In genomic region chr20:23235173-23236027, GRCh38 we compare ENCODE assay signal across 9 cellular contexts.
A peak's percentile ranks its signal among the peaks of the same experiment; 100 is the strongest.
DNase-seq lines count a peak whose midpoint lies in the region; ATAC-seq, FAIRE-seq and TF ChIP-seq lines count a peak whose summit lies in the region.
"Had no signal": no experiment of that assay in that cellular context is flagged by ENCODE, and none has a peak within 500 bp of the region (broad histone marks: within the 10 kb centered on the region; RNA-seq: fewer than 3 reads in every experiment).

No MANE protein-coding gene starts in this region.

- H3K4me3 ChIP-seq in HL-60 (replicated peaks; ENCODE audit: insufficient read depth, low read length) (no peak overlapping the region), HepG2 (replicated peaks in 1 of 3; ENCODE audit: insufficient read depth in 1 of 3, low read depth in 2 of 3, low read length in 3 of 3) (no peak overlapping the region), thyroid gland (replicated peaks in 1 of 3) (no peak overlapping the region)

- H3K27me3 Mint-ChIP-seq in chondrocyte (ENCODE audit: low read depth): peaks cover 7% of the 10 kb centered on the region

- H3K4me1 Mint-ChIP-seq in chondrocyte (ENCODE audit: low read depth): peaks cover 6% of the 10 kb centered on the region

- H3K36me3 ChIP-seq in HepG2 (replicated peaks in 1 of 2; ENCODE audit: control insufficient read depth in 1 of 2, insufficient read depth in 2 of 2, low read length in 2 of 2): no peaks in the 10 kb centered on the region
- H3K36me3 ChIP-seq in thyroid gland: no peaks in the 10 kb centered on the region

- H3K27ac ChIP-seq in HL-60 (replicated peaks) (no peak overlapping the region), HepG2 (ENCODE audit: extremely low read length, insufficient read depth, low read length) (no peak overlapping the region), thyroid gland (no peak overlapping the region)

- in situ Hi-C loops in HepG2 (cut with HindIII; ENCODE audit: extremely low pct_ligation_motif_present, low pct_unique_long_range_greater_than_20kb): no loop called here

- H3K9me3 ChIP-seq in HepG2 (ENCODE audit: low read length) (peaks cover 19% of the 10 kb centered on the region), thyroid gland (no peaks in the 10 kb centered on the region)

- TF ChIP-seq POLR2A in HepG2 (IDR thresholded peaks at IDR 0.05; ENCODE audit: insufficient read depth in 1 of 2, low read depth in 2 of 2, low read length in 2 of 2) (no peak), thyroid gland (IDR thresholded peaks at IDR 0.05) (no peak)

- no peaks in the 10 kb centered on the region for H4K20me1 ChIP-seq in HepG2 (ENCODE audit: insufficient read depth, low read length)

- H3K9ac ChIP-seq in HepG2 (ENCODE audit: insufficient read depth, low read depth, low read length): no peak overlapping the region

- peaks cover 14% of the 10 kb centered on the region for H3K36me3 Mint-ChIP-seq in chondrocyte (ENCODE audit: low read depth)

- CTCF ChIA-PET in HepG2 (lab: Yijun Ruan, JAX; ENCODE audit: low intra/inter-chr PET ratio, low total read pairs): interaction anchor here (1.4 to 1.6 kb wide), 3 partner anchors 10 to 544 kb away, joined by 3 to 8 read pairs (median 3); no protein-coding TSS in a partner anchor

- H3K4me3 Mint-ChIP-seq in chondrocyte (ENCODE audit: unreplicated experiment): no peak overlapping the region
- H3K4me3 Mint-ChIP-seq: dendritic cell treated with granulocyte-macrophage colony-stimulating factor and Interleukin-4, amounts not matched to agents 40 ng/mL and 50 ng/mL, for 4 days had no signal

- peak in 2 of 3 experiments; percentile 5 to 15 for DNase-seq in activated CD8-positive, alpha-beta memory T cell treated with anti-CD3 and anti-CD28 coated beads for 48 hours (ENCODE audit: low read depth in 2 of 3, low spot score in 2 of 3)
- DNase-seq in activated CD8-positive, alpha-beta memory T cell treated with anti-CD3 and anti-CD28 coated beads for 24 hours: no peak
- DNase-seq in HL-60 (ENCODE audit: low read depth in 1 of 2, low spot score in 1 of 2): peak; percentile 62 to 81
- peak; percentile 61 for DNase-seq in RPMI8226
- DNase-seq in chondrocyte (ENCODE audit: low spot score): no peak
- peak; percentile 50 for DNase-seq in HepG2 (ENCODE audit: low spot score)
- DNase-seq in thyroid gland: peak; percentile 65 to 77
- no peak for DNase-seq in epidermal melanocyte (ENCODE audit: insufficient read length, low spot score)

- POLR2A ChIA-PET in HepG2 (lab: Yijun Ruan, JAX): no interaction called here

- H3K4me2 ChIP-seq in HepG2 (ENCODE audit: low read depth, low read length): no peak overlapping the region

- no peak for TF ChIP-seq EP300 in HepG2 (IDR thresholded peaks at IDR 0.05; ENCODE audit: low read depth in 2 of 2, low read length in 2 of 2)
- TF ChIP-seq EP300 in HepG2 (CRISPR knock-in tag; IDR thresholded peaks at IDR 0.05; ENCODE audit: borderline replicate concordance): no peak

- H3K27me3 ChIP-seq in HL-60 (ENCODE audit: insufficient read depth, poor library complexity, severe bottlenecking) (no peaks in the 10 kb centered on the region), HepG2 (ENCODE audit: control insufficient read depth in 1 of 2, insufficient read depth in 2 of 2, low read length in 2 of 2) (no peaks in the 10 kb centered on the region; a peak in 1 of 5 replicates), thyroid gland (no peaks in the 10 kb centered on the region)

- ATAC-seq in HepG2: peak; percentile 78

- no peak overlapping the region for H2AFZ ChIP-seq in HepG2 (ENCODE audit: low read length)

- peaks cover 32% of the 10 kb centered on the region for H3K9me3 Mint-ChIP-seq in chondrocyte (ENCODE audit: low read depth)

- peak; percentile 81 for FAIRE-seq in HepG2 (lab: Jason Lieb, UNC)

- intact Hi-C loops in HepG2 (cut with micrococcal nuclease; ENCODE audit: unreplicated experiment) (no loop called here), thyroid gland (cut with DNase I) (loop anchor here (10.0 kb wide), 1 partner anchor 541 kb away; no protein-coding TSS in a partner anchor)

- peak; percentile 71 for TF ChIP-seq RAD21 in HepG2 (CRISPR knock-in tag; IDR thresholded peaks at IDR 0.05)

- TF ChIP-seq CTCF in HL-60 (IDR thresholded peaks at IDR 0.05; ENCODE audit: insufficient read depth, low read length): peak; percentile 79
- peak; percentile 85 for TF ChIP-seq CTCF in chondrocyte (IDR thresholded peaks at IDR 0.05)
- TF ChIP-seq CTCF in HepG2 (CRISPR knock-in tag; IDR thresholded peaks at IDR 0.05): peak; percentile 92
- TF ChIP-seq CTCF in thyroid gland (IDR thresholded peaks at IDR 0.05): peak; percentile 75 to 88 (median 83)

- BruUV-seq in HepG2 (replicated peaks; lab: Mats Ljungman, UMichigan): no TSS peak

- H3K79me2 ChIP-seq in HepG2 (ENCODE audit: insufficient read depth, low read length): no peaks in the 10 kb centered on the region

- WGBS in HepG2 (ENCODE audit: low lambda C conversion rate): 42% methylated on average over 9 of the region's 9 CpGs
- 25 to 35% methylated on average over 9 of the region's 9 CpGs for WGBS in thyroid gland, 2 donors

- H3K27ac Mint-ChIP-seq in chondrocyte (ENCODE audit: unreplicated experiment): peak overlapping the region; percentile 24
- H3K27ac Mint-ChIP-seq: dendritic cell treated with granulocyte-macrophage colony-stimulating factor and Interleukin-4, amounts not matched to agents 40 ng/mL and 50 ng/mL, for 4 days had no signal

- peaks cover 23% of the 10 kb centered on the region for H3K4me1 ChIP-seq in HepG2 (ENCODE audit: insufficient read depth, low read length)
- H3K4me1 ChIP-seq in thyroid gland: no peaks in the 10 kb centered on the region

TF ChIP-seq in HepG2, 621 proteins besides CTCF, POLR2A, EP300 and RAD21 (continues in another document):
- TF ChIP-seq RBFOX2 (IDR thresholded peaks at IDR 0.05; ENCODE audit: low read depth, low read length) (no peak), SRF (IDR thresholded peaks at IDR 0.05; ENCODE audit: low read depth, low read length) (no peak), ZNF138 (CRISPR knock-in tag; IDR thresholded peaks at IDR 0.05; ENCODE audit: low read depth) (0 out of 2 replicates have a peak, but pooled peaks have one; percentile 38), ZBTB26 (CRISPR knock-in tag; IDR thresholded peaks at IDR 0.05; ENCODE audit: borderline replicate concordance) (0 out of 2 replicates have a peak, but pooled peaks have one; percentile 32), ZNF768 (CRISPR knock-in tag; IDR thresholded peaks at IDR 0.05) (peak; percentile 51; the same call in 1 of the 2 replicates), ZNF772 (CRISPR knock-in tag; IDR thresholded peaks at IDR 0.05) (0 out of 2 replicates have a peak, but pooled peaks have one; percentile 24), HNRNPLL (IDR thresholded peaks at IDR 0.05; ENCODE audit: low read depth, low read length, poor library complexity, severe bottlenecking) (no peak), ATF5 (CRISPR knock-in tag; IDR thresholded peaks at IDR 0.05; ENCODE audit: low read depth) (no peak), ZNF703 (CRISPR knock-in tag; IDR thresholded peaks at IDR 0.05; ENCODE audit: borderline replicate concordance) (no peak)
- TF ChIP-seq, protein P1, sequence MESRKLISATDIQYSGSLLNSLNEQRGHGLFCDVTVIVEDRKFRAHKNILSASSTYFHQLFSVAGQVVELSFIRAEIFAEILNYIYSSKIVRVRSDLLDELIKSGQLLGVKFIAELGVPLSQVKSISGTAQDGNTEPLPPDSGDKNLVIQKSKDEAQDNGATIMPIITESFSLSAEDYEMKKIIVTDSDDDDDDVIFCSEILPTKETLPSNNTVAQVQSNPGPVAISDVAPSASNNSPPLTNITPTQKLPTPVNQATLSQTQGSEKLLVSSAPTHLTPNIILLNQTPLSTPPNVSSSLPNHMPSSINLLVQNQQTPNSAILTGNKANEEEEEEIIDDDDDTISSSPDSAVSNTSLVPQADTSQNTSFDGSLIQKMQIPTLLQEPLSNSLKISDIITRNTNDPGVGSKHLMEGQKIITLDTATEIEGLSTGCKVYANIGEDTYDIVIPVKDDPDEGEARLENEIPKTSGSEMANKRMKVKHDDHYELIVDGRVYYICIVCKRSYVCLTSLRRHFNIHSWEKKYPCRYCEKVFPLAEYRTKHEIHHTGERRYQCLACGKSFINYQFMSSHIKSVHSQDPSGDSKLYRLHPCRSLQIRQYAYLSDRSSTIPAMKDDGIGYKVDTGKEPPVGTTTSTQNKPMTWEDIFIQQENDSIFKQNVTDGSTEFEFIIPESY (CRISPR knock-in tag; IDR thresholded peaks at IDR 0.05): no peak
- TF ChIP-seq, protein P2, sequence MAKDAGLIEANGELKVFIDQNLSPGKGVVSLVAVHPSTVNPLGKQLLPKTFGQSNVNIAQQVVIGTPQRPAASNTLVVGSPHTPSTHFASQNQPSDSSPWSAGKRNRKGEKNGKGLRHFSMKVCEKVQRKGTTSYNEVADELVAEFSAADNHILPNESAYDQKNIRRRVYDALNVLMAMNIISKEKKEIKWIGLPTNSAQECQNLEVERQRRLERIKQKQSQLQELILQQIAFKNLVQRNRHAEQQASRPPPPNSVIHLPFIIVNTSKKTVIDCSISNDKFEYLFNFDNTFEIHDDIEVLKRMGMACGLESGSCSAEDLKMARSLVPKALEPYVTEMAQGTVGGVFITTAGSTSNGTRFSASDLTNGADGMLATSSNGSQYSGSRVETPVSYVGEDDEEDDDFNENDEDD (CRISPR knock-in tag; IDR thresholded peaks at IDR 0.05; ENCODE audit: borderline replicate concordance): peak; percentile 32; the same call in 1 of the 2 replicates

Comparison
In these comparisons a context has a peak if more than half of its experiments do, and no peak if none do; other contexts are left out.
1. DNase-seq: peak in activated CD8-positive, alpha-beta memory T cell treated with anti-CD3 and anti-CD28 coated beads for 48 hours (2 of 3), HL-60 (2 of 2), RPMI8226 (single experiment), HepG2 (single experiment) and thyroid gland (2 of 2); none in activated CD8-positive, alpha-beta memory T cell treated with anti-CD3 and anti-CD28 coated beads for 24 hours (single experiment), chondrocyte (single experiment) and epidermal melanocyte (single experiment).
2. Peak in every context shown above with its lines, with median percentiles within 50 percentile points of each other: CTCF ChIP-seq.